1 cellular context compared by ENCODE assay signal in genomic region chr14:70567791-70568190, GRCh38.
TF ChIP-seq lines count a peak whose summit lies in the region.

No MANE protein-coding gene starts in this region.

TF ChIP-seq in K562, 482 proteins besides CTCF, POLR2A, EP300 and RAD21:
- TF ChIP-seq USF2 (CRISPR knock-in tag; IDR thresholded peaks at IDR 0.05), result no peak
- no peak for TF ChIP-seq PTBP1 (IDR thresholded peaks at IDR 0.05; ENCODE audit: low read depth, low read length)
- TF ChIP-seq ZZZ3 (IDR thresholded peaks at IDR 0.05), result no peak
- no peak for TF ChIP-seq RBM15 (IDR thresholded peaks at IDR 0.05; ENCODE audit: insufficient read depth, low read length)
- TF ChIP-seq TRIM25 (IDR thresholded peaks at IDR 0.05; ENCODE audit: borderline replicate concordance), result no peak
- no peak for TF ChIP-seq ZBTB7A (IDR thresholded peaks at IDR 0.05; ENCODE audit: borderline replicate concordance, control insufficient read depth, low read depth, low read length)
- no peak for TF ChIP-seq ZNF644 (tag; IDR thresholded peaks at IDR 0.05; ENCODE audit: low read depth)
- TF ChIP-seq KLF13 (tag; IDR thresholded peaks at IDR 0.05; ENCODE audit: borderline replicate concordance, low read depth), result no peak
